8 cellular contexts compared by ENCODE assay signal in the genomic region with DNA sequence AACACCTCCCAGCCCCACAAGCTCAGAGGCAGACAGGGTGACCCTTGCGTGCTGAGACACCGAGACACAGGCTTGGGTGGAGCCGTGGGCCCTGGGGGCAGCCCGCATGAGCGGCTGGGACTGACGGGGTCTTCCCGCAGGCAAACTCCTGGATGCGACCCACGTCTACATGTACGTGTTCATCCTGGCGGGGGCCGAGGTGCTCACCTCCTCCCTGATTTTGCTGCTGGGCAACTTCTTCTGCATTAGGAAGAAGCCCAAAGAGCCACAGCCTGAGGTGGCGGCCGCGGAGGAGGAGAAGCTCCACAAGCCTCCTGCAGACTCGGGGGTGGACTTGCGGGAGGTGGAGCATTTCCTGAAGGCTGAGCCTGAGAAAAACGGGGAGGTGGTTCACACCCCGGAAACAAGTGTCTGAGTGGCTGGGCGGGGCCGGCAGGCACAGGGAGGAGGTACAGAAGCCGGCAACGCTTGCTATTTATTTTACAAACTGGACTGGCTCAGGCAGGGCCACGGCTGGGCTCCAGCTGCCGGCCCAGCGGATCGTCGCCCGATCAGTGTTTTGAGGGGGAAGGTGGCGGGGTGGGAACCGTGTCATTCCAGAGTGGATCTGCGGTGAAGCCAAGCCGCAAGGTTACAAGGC. TPM values are rescaled to one million over a fixed set of nuclear protein-coding genes. Genes with fewer than 3 reads are reported as not detected.
DNase-seq lines count a peak whose midpoint lies in the region; ATAC-seq and TF ChIP-seq lines count a peak whose summit lies in the region.

No MANE protein-coding gene starts in this region.

- no peak overlapping the region for H3K18ac ChIP-seq in trophoblast cell (ENCODE audit: low read length)

- no peak overlapping the region for H2AFZ ChIP-seq in fibroblast of lung (ENCODE audit: low read length)
- H2AFZ ChIP-seq in trophoblast cell (ENCODE audit: insufficient read depth, low read length, poor library complexity) = no peak overlapping the region

- no CpG with 5 or more reads among the region's 33 CpGs for WGBS in trophoblast cell (ENCODE audit: extremely low coverage, insufficient coverage, insufficient read length)

- H3K27me3 ChIP-seq in fibroblast of lung (ENCODE audit: control insufficient read depth, insufficient read depth, low read length) (no peaks in the 10 kb centered on the region), trophoblast cell (ENCODE audit: insufficient read depth, low read length) (no peaks in the 10 kb centered on the region)

- peak; percentile 93 for DNase-seq in Daoy (ENCODE audit: low read depth)
- DNase-seq in NCI-H510A (lab: John Stamatoyannopoulos, UW) = peak; percentile 80
- peak; percentile 79 to 81 for DNase-seq in activated T-cell treated with anti-CD3 and anti-CD28 coated beads, Interleukin-2, amount 50 U/mL, for 48 hours
- peak; percentile 76 to 87 for DNase-seq in fibroblast of lung (ENCODE audit: low read depth in 2 of 2)
- peak; percentile 85 to 91 for DNase-seq in trophoblast cell
- DNase-seq in RKO (ENCODE audit: low spot score) = no peak

- H3K14ac ChIP-seq in trophoblast cell (ENCODE audit: low read length) = no peak overlapping the region

- H3K4me3 ChIP-seq in fibroblast of lung (replicated peaks in 1 of 4; ENCODE audit: control extremely low read depth in 1 of 4, insufficient read depth in 1 of 4, low read depth in 3 of 4, low read length in 4 of 4) (no peak overlapping the region), trophoblast cell (ENCODE audit: low read depth, low read length) (no peak overlapping the region)

- H3K27ac ChIP-seq in fibroblast of lung (ENCODE audit: insufficient read depth, low read length) (peak overlapping the region; percentile 47), trophoblast cell (ENCODE audit: low read depth, low read length) (no peak overlapping the region)

- no peak overlapping the region for H2AK5ac ChIP-seq in trophoblast cell (ENCODE audit: low read length)

- H2BK12ac ChIP-seq in trophoblast cell (ENCODE audit: low read length) = no peak overlapping the region

- H3K36me3 ChIP-seq in fibroblast of lung (ENCODE audit: control insufficient read depth, insufficient read depth, low read length) (peaks cover 48% of the 10 kb centered on the region), trophoblast cell (ENCODE audit: control insufficient read depth in 1 of 2, insufficient read depth in 2 of 2, low read length in 2 of 2) (peaks cover 66 to 76% of the 10 kb centered on the region in 2 experiments)

- no peak for ATAC-seq in HG03108 (IDR thresholded peaks at IDR 0.05; ENCODE audit: unreplicated experiment)
- ATAC-seq in HG03342 (IDR thresholded peaks at IDR 0.05; ENCODE audit: unreplicated experiment) = no peak

- H4K12ac ChIP-seq in trophoblast cell (ENCODE audit: low read depth, low read length) = no peak overlapping the region

- H4K20me1 ChIP-seq in fibroblast of lung (ENCODE audit: control insufficient read depth, extremely low read depth, insufficient read depth, low read length) = no peaks in the 10 kb centered on the region

- H3K9ac ChIP-seq in fibroblast of lung (ENCODE audit: insufficient read depth, low read length) (no peak overlapping the region), trophoblast cell (ENCODE audit: low read length) (no peak overlapping the region)

- no peak overlapping the region for H2BK5ac ChIP-seq in trophoblast cell (ENCODE audit: low read depth, low read length, poor library complexity)

- H3K4me2 ChIP-seq in fibroblast of lung (ENCODE audit: extremely low read depth, insufficient read depth, low read length) = peak overlapping the region; percentile 26
- no peak overlapping the region for H3K4me2 ChIP-seq in trophoblast cell (ENCODE audit: low read length)

- H3K79me1 ChIP-seq in trophoblast cell (ENCODE audit: low read length) = peaks cover 12% of the 10 kb centered on the region

- H3K4me1 ChIP-seq in fibroblast of lung (ENCODE audit: control insufficient read depth, extremely low read depth, insufficient read depth, low read length) (peaks cover 55% of the 10 kb centered on the region), trophoblast cell (ENCODE audit: control insufficient read depth in 1 of 2, insufficient read depth in 2 of 2, low read length in 2 of 2) (peaks cover 24 to 26% of the 10 kb centered on the region in 2 experiments)

- H3K79me2 ChIP-seq in fibroblast of lung (ENCODE audit: control insufficient read depth, insufficient read depth, low read length) (peaks cover 76% of the 10 kb centered on the region), trophoblast cell (ENCODE audit: control insufficient read depth, insufficient read depth, low read length, poor library complexity) (peaks cover 3% of the 10 kb centered on the region)

- no peak overlapping the region for H4K8ac ChIP-seq in trophoblast cell (ENCODE audit: low read depth, low read length)

- TF ChIP-seq CTCF in fibroblast of lung (conservative IDR thresholded peaks at IDR 0.05 in 1 of 2, IDR thresholded peaks at IDR 0.05 in 1 of 2; ENCODE audit: low read depth in 1 of 2, low read length in 2 of 2) = no peak

- no peak overlapping the region for H3K23ac ChIP-seq in trophoblast cell (ENCODE audit: low read length)

- H2BK120ac ChIP-seq in trophoblast cell (ENCODE audit: insufficient read depth, low read length, poor library complexity) = no peak overlapping the region

- H3K9me3 ChIP-seq in fibroblast of lung (ENCODE audit: control insufficient read depth, insufficient read depth, low read depth, low read length) = no peaks in the 10 kb centered on the region
- peaks cover 3% of the 10 kb centered on the region for H3K9me3 ChIP-seq in trophoblast cell (ENCODE audit: insufficient read depth, low read depth, low read length)

- peak overlapping the region; percentile 16 for H4K91ac ChIP-seq in trophoblast cell (ENCODE audit: low read depth, low read length)

- no peak overlapping the region for H3K4ac ChIP-seq in trophoblast cell (ENCODE audit: low read depth, low read length)

RNA-seq across cellular contexts. Expression of gene SLC16A3, which starts 9.8 kb away (rescaled TPM):
- total RNA-seq in Daoy (2014; rRNA removed; shearing (Covaris generic)) = 26.7 and 57.7 TPM in 2 replicates
- total RNA-seq in fibroblast of lung = 99.4 and 107 TPM in 2 replicates
- polyA plus RNA-seq in fibroblast of lung = 36.0 and 71.0 TPM in 2 replicates
- 114 and 177 TPM in 2 replicates for polyA plus RNA-seq in fibroblast of lung (2012)
- polyA minus RNA-seq in fibroblast of lung (ENCODE audit: low replicate concordance) = 65.0 and 109 TPM in 2 replicates
- 106 and 112 TPM in 2 replicates for polyA plus RNA-seq in trophoblast cell (2013)

RNA-seq across cellular contexts. Expression of gene CCDC57, which starts 26.0 kb away (rescaled TPM):
- total RNA-seq in Daoy (2014; rRNA removed; shearing (Covaris generic)) = 7.9 and 36.5 TPM in 2 replicates
- 8.2 and 10.1 TPM in 2 replicates for total RNA-seq in fibroblast of lung
- 4.3 and 7.1 TPM in 2 replicates for polyA plus RNA-seq in fibroblast of lung
- polyA plus RNA-seq in fibroblast of lung (2012) = 4.4 and 7.8 TPM in 2 replicates
- 2.6 and 4.7 TPM in 2 replicates for polyA minus RNA-seq in fibroblast of lung (ENCODE audit: low replicate concordance)
- 16.0 and 17.2 TPM in 2 replicates for polyA plus RNA-seq in trophoblast cell (2013)

RNA-seq across cellular contexts. Expression of gene CSNK1D, which starts 34.8 kb away (rescaled TPM):
- 16.5 and 25.1 TPM in 2 replicates for total RNA-seq in Daoy (2014; rRNA removed; shearing (Covaris generic))
- 41.3 and 64.9 TPM in 2 replicates for total RNA-seq in fibroblast of lung
- polyA plus RNA-seq in fibroblast of lung = 112 and 139 TPM in 2 replicates
- 97.6 and 104 TPM in 2 replicates for polyA plus RNA-seq in fibroblast of lung (2012)
- 201 and 240 TPM in 2 replicates for polyA minus RNA-seq in fibroblast of lung (ENCODE audit: low replicate concordance)
- polyA plus RNA-seq in trophoblast cell (2013) = 106 and 112 TPM in 2 replicates
